ENCODE assay signal across 10 cellular contexts in genomic region chr7:28036748-28037147, GRCh38.
DNase-seq lines count a peak whose midpoint lies in the region; ATAC-seq and TF ChIP-seq lines count a peak whose summit lies in the region.
"Had no signal": no experiment of that assay in that cellular context is flagged by ENCODE, and none has a peak within 500 bp of the region (broad histone marks: within the 10 kb centered on the region; RNA-seq: fewer than 3 reads in every experiment).

No MANE protein-coding gene starts in this region.

- H3F3A ChIP-seq in GM23248 (ENCODE audit: insufficient read depth), result peaks cover 56% of the 10 kb centered on the region

- DNase-seq in GM23248 (peak; percentile 56), RWPE2 (ENCODE audit: low spot score) (no peak), lung (ENCODE audit: low spot score) (no peak), SK-N-DZ (ENCODE audit: low spot score) (no peak), SKM-1 (lab: John Stamatoyannopoulos, UW; ENCODE audit: unreplicated experiment) (no peak), nephron progenitor cell (no peak), NCI-H1105 treated with DMSO at 0.1 percent for 48 hours (lab: John Stamatoyannopoulos, UW) (no peak)
- DNase-seq: NCI-H146 had no signal

- in situ Hi-C loops in GM23248 (cut with MboI), result no loop called here

- peak overlapping the region; percentile 32; the same call in 1 of the 2 replicates for H3K27ac ChIP-seq in C4-2B
- peak overlapping the region; percentile 83 for H3K27ac ChIP-seq in GM23248
- H3K27ac ChIP-seq in RWPE2 (ENCODE audit: poor library complexity, severe bottlenecking), result peak overlapping the region; percentile 95
- peak overlapping the region; percentile 70 to 76 for H3K27ac ChIP-seq in lung (ENCODE audit: low read depth in 1 of 2, low read length in 1 of 2)

- WGBS in GM23248 (ENCODE audit: low coverage in 1 of 2, low lambda C conversion rate in 2 of 2, missing lambda C conversion rate in 2 of 2), 2 experiments, result 17 to 30% methylated on average over 2 of the region's 2 CpGs
- WGBS in lung, 2 donors, result 92 to 95% methylated on average over 2 of the region's 2 CpGs

- 0 out of 2 replicates have a peak overlapping the region, but pooled peaks have one; percentile 26 for H2AFZ ChIP-seq in GM23248

- no peaks in the 10 kb centered on the region for H3K36me3 Mint-ChIP-seq in nephron progenitor cell (ENCODE audit: low read depth)

- H3K4me2 ChIP-seq in GM23248 (ENCODE audit: unreplicated experiment), result peak overlapping the region; percentile 86

- no peak overlapping the region for H3K4me3 Mint-ChIP-seq in nephron progenitor cell

- peak overlapping the region; percentile 60 for H3K4me3 ChIP-seq in GM23248
- peak overlapping the region; percentile 2 for H3K4me3 ChIP-seq in RWPE2 (ENCODE audit: severe bottlenecking)
- H3K4me3 ChIP-seq in lung, result no peak overlapping the region
- H3K4me3 ChIP-seq: HAP-1 had no signal

- H3K4me1 ChIP-seq in GM23248 (ENCODE audit: insufficient read depth), result peaks cover 70% of the 10 kb centered on the region
- H3K4me1 ChIP-seq in RWPE2 (ENCODE audit: insufficient read depth, poor library complexity, severe bottlenecking), result peaks cover 68% of the 10 kb centered on the region
- peaks cover 6 to 10% of the 10 kb centered on the region in 2 donors for H3K4me1 ChIP-seq in lung (ENCODE audit: control insufficient read depth in 2 of 2, insufficient read depth in 2 of 2, low read length in 2 of 2)

- H3K9me3 Mint-ChIP-seq in nephron progenitor cell, result no peaks in the 10 kb centered on the region

- peak overlapping the region; percentile 56 for H3K9ac ChIP-seq in GM23248

- no peak overlapping the region for H3K27ac Mint-ChIP-seq in nephron progenitor cell

- no peak for TF ChIP-seq CTCF in C4-2B (conservative IDR thresholded peaks at IDR 0.05)
- TF ChIP-seq CTCF in RWPE2 (IDR thresholded peaks at IDR 0.05; ENCODE audit: poor library complexity, severe bottlenecking), result no peak
- TF ChIP-seq CTCF in lung (IDR thresholded peaks at IDR 0.05; ENCODE audit: control extremely low read depth, extremely low read depth), result no peak
- no peak for TF ChIP-seq CTCF in nephron progenitor cell (IDR thresholded peaks at IDR 0.05)

- H4K20me1 ChIP-seq in GM23248 (ENCODE audit: insufficient read depth), result no peaks in the 10 kb centered on the region

- H3K9me2 ChIP-seq in GM23248 (ENCODE audit: insufficient read depth), result no peaks in the 10 kb centered on the region

- H3K27me3 ChIP-seq in GM23248 (replicated peaks; ENCODE audit: insufficient read depth), result no peaks in the 10 kb centered on the region
- no peaks in the 10 kb centered on the region for H3K27me3 ChIP-seq in RWPE2 (ENCODE audit: insufficient read depth, poor library complexity, severe bottlenecking)
- H3K27me3 ChIP-seq in lung (ENCODE audit: control insufficient read depth, insufficient read depth), result no peaks in the 10 kb centered on the region

- peaks cover 46% of the 10 kb centered on the region for H3K79me2 ChIP-seq in GM23248 (ENCODE audit: insufficient read depth)

- peaks cover 18% of the 10 kb centered on the region for H3K4me1 Mint-ChIP-seq in nephron progenitor cell

- peak; percentile 11; the same call in 2 of the 3 replicates for ATAC-seq in RWPE2 (ENCODE audit: low read depth)
- no peak for ATAC-seq in lung (ENCODE audit: insufficient read depth, low FRiP score)

- H3K36me3 ChIP-seq in GM23248 (ENCODE audit: low read depth) (no peaks in the 10 kb centered on the region), RWPE2 (ENCODE audit: low read depth) (no peaks in the 10 kb centered on the region), lung (ENCODE audit: control insufficient read depth in 2 of 2, insufficient read depth in 2 of 2, low read length in 2 of 2) (no peaks in the 10 kb centered on the region)
- H3K36me3 ChIP-seq: HAP-1 had no signal

- H3K27me3 Mint-ChIP-seq in nephron progenitor cell (ENCODE audit: low read depth, poor library complexity), result peaks cover 3% of the 10 kb centered on the region

- H3K9me3 ChIP-seq in GM23248 (ENCODE audit: low read depth) (no peaks in the 10 kb centered on the region), RWPE2 (ENCODE audit: severe bottlenecking) (no peaks in the 10 kb centered on the region), lung (ENCODE audit: control insufficient read depth in 2 of 2, insufficient read depth in 1 of 2, low read length in 1 of 2) (no peaks in the 10 kb centered on the region)
- H3K9me3 ChIP-seq: HAP-1 had no signal

Comparison
In these comparisons a context has a peak if more than half of its experiments do, and no peak if none do; other contexts are left out.
1. H3K27ac ChIP-seq: peak in every context shown above with its lines; median percentile 95 in RWPE2; 83 in GM23248; 73 in lung; 32 in C4-2B.